In genomic region chr1:225635649-225636048, GRCh38 we compare ENCODE assay signal across 34 cellular contexts. TPM values are rescaled to one million over a fixed set of nuclear protein-coding genes. Genes with fewer than 3 reads are reported as not detected.
DNase-seq lines count a peak whose midpoint lies in the region; ATAC-seq and TF ChIP-seq lines count a peak whose summit lies in the region.
"Had no signal": no experiment of that assay in that cellular context is flagged by ENCODE, and none has a peak within 500 bp of the region (broad histone marks: within the 10 kb centered on the region; RNA-seq: fewer than 3 reads in every experiment).

No MANE protein-coding gene starts in this region.

- H3K36me3 ChIP-seq in smooth muscle cell (ENCODE audit: low read depth), result no peaks in the 10 kb centered on the region
- H3K36me3 ChIP-seq: lower lobe of right lung, Peyer's patch, upper lobe of left lung had no signal

- H3K4me3 ChIP-seq in fibroblast of the aortic adventitia (ENCODE audit: low read depth, low read length) (no peak overlapping the region), smooth muscle cell (no peak overlapping the region)
- H3K4me3 ChIP-seq: hepatocyte, lower lobe of right lung, Peyer's patch, upper lobe of left lung had no signal

- ATAC-seq in WTC11, result no peak
- ATAC-seq: esophagus mucosa; lower lobe of right lung; natural killer cell treated with Interleukin-12 subunit alpha and Interleukin-12 subunit beta and Interleukin-15 and Interleukin-18, amount 100 ng/mL, for 72 hours; stimulated activated effector memory CD8-positive, alpha-beta T cell treated with anti-CD3 and anti-CD28 coated beads, Interleukin-12 subunit alpha, Interleukin-12 subunit beta, amount 100 ng/mL, for 72 hours had no signal

- H3K27me3 ChIP-seq in smooth muscle cell (ENCODE audit: low read depth), result no peaks in the 10 kb centered on the region
- H3K27me3 ChIP-seq: hepatocyte, Peyer's patch, upper lobe of left lung had no signal

- no peak overlapping the region for H2AFZ ChIP-seq in smooth muscle cell (ENCODE audit: low read depth)
- H2AFZ ChIP-seq: hepatocyte had no signal

- CTCF ChIA-PET in WTC11 (lab: Charles Lee), result no interaction called here

- peaks cover 98% of the 10 kb centered on the region for H4K20me1 ChIP-seq in smooth muscle cell (ENCODE audit: low read depth)

- no peaks in the 10 kb centered on the region for H3K9me3 ChIP-seq in smooth muscle cell (replicated peaks; ENCODE audit: low read depth)
- H3K9me3 ChIP-seq: lower lobe of right lung, Peyer's patch, upper lobe of left lung had no signal

- H3K36me3 Mint-ChIP-seq in WTC11, result peaks cover 21% of the 10 kb centered on the region
- H3K36me3 Mint-ChIP-seq: activated naive CD8-positive, alpha-beta T cell; CD14-positive monocyte; stimulated activated effector memory CD8-positive, alpha-beta T cell treated with anti-CD3 and anti-CD28 coated beads, Interleukin-12 subunit alpha, Interleukin-12 subunit beta, amount 100 ng/mL, for 72 hours had no signal

- TF ChIP-seq CTCF in WTC11 (IDR thresholded peaks at IDR 0.05) (no peak), fibroblast of the aortic adventitia (IDR thresholded peaks at IDR 0.05; ENCODE audit: insufficient read depth, low read length) (no peak), smooth muscle cell (IDR thresholded peaks at IDR 0.05; ENCODE audit: borderline replicate concordance, insufficient read depth, poor library complexity, severe bottlenecking) (no peak)

- peaks cover 6% of the 10 kb centered on the region for H3F3A ChIP-seq in smooth muscle cell (ENCODE audit: low read depth)

- H3K27ac ChIP-seq in smooth muscle cell (ENCODE audit: low read depth), result peak overlapping the region; percentile 13
- H3K27ac ChIP-seq: 22Rv1, hepatocyte, lower lobe of right lung, Peyer's patch, upper lobe of left lung, VCaP had no signal

- POLR2A ChIA-PET in WTC11 (lab: Charles Lee), result no interaction called here

- H3K4me3 Mint-ChIP-seq in WTC11, result no peak overlapping the region
- H3K4me3 Mint-ChIP-seq: activated naive CD8-positive, alpha-beta T cell; CD14-positive monocyte; IgD-negative memory B cell; natural killer cell treated with Interleukin-12 subunit alpha and Interleukin-12 subunit beta and Interleukin-15 and Interleukin-18, amount 100 ng/mL, for 72 hours; stimulated activated effector memory CD8-positive, alpha-beta T cell treated with anti-CD3 and anti-CD28 coated beads, Interleukin-12 subunit alpha, Interleukin-12 subunit beta, amount 100 ng/mL, for 72 hours had no signal

- H3K9me3 Mint-ChIP-seq in WTC11, result peaks cover 14% of the 10 kb centered on the region
- H3K9me3 Mint-ChIP-seq: activated T-helper 2 cell treated with anti-CD3 and anti-CD28 coated beads, Interferon-gamma antibody, Interleukin-2, Interleukin-4, amounts not matched to agents 10 μg/mL and 5 μg/mL and 100 μg/mL, durations not matched to agents 14 hours and 24 hours and 36 hours; IgD-negative memory B cell; natural killer cell treated with Interleukin-12 subunit alpha and Interleukin-12 subunit beta and Interleukin-15 and Interleukin-18, amount 100 ng/mL, for 72 hours; stimulated activated effector memory CD8-positive, alpha-beta T cell treated with anti-CD3 and anti-CD28 coated beads, Interleukin-12 subunit alpha, Interleukin-12 subunit beta, amount 100 ng/mL, for 72 hours had no signal

- no peak overlapping the region for H3K9ac ChIP-seq in smooth muscle cell (ENCODE audit: low read depth)

- H3K27me3 Mint-ChIP-seq in WTC11 (ENCODE audit: low read depth), result no peaks in the 10 kb centered on the region; the same call in 1 of the 2 replicates

- peak overlapping the region; percentile 39; the same call in 1 of the 2 replicates for H3K27ac Mint-ChIP-seq in WTC11
- H3K27ac Mint-ChIP-seq: activated naive CD8-positive, alpha-beta T cell; activated T-helper 2 cell treated with anti-CD3 and anti-CD28 coated beads, Interferon-gamma antibody, Interleukin-2, Interleukin-4, amounts not matched to agents 10 μg/mL and 5 μg/mL and 100 μg/mL, durations not matched to agents 14 hours and 24 hours and 36 hours; CD14-positive monocyte; IgD-negative memory B cell; natural killer cell treated with Interleukin-12 subunit alpha and Interleukin-12 subunit beta and Interleukin-15 and Interleukin-18, amount 100 ng/mL, for 72 hours; stimulated activated effector memory CD8-positive, alpha-beta T cell treated with anti-CD3 and anti-CD28 coated beads, Interleukin-12 subunit alpha, Interleukin-12 subunit beta, amount 100 ng/mL, for 72 hours had no signal

- H3K4me2 ChIP-seq in smooth muscle cell, result no peak overlapping the region
- H3K4me2 ChIP-seq: hepatocyte had no signal

- peaks cover 48% of the 10 kb centered on the region for H3K4me1 Mint-ChIP-seq in WTC11
- H3K4me1 Mint-ChIP-seq: CD14-positive monocyte; IgD-negative memory B cell; stimulated activated effector memory CD8-positive, alpha-beta T cell treated with anti-CD3 and anti-CD28 coated beads, Interleukin-12 subunit alpha, Interleukin-12 subunit beta, amount 100 ng/mL, for 72 hours had no signal

- H3K79me2 ChIP-seq in smooth muscle cell (ENCODE audit: low read depth), result peaks cover 100% of the 10 kb centered on the region

- peak; percentile 48 for DNase-seq in NCI-H82 (lab: John Stamatoyannopoulos, UW)
- no peak for DNase-seq in NCI-H82 treated with DMSO at 0.1 percent for 48 hours (lab: John Stamatoyannopoulos, UW; ENCODE audit: unreplicated experiment)
- DNase-seq in WTC11 (ENCODE audit: low spot score), result no peak
- peak; percentile 59 for DNase-seq in fibroblast of the aortic adventitia (ENCODE audit: low read depth)
- no peak for DNase-seq in smooth muscle cell (lab: John Stamatoyannopoulos, UW; ENCODE audit: unreplicated experiment)
- no peak for DNase-seq in NCI-H446 (lab: John Stamatoyannopoulos, UW)
- no peak for DNase-seq in SW 1271 (lab: John Stamatoyannopoulos, UW)
- no peak for DNase-seq in HuH-7 (ENCODE audit: low spot score)
- DNase-seq: activated CD4-positive, alpha-beta T cell treated with anti-CD3 and anti-CD28 coated beads for 48 hours; activated CD8-positive, alpha-beta memory T cell treated with anti-CD3 and anti-CD28 coated beads for 24 hours; activated T-cell treated with anti-CD3 and anti-CD28 coated beads for 4 hours; aorta; central memory CD4-positive, alpha-beta T cell; DND-41; HCEC 1CT; lower lobe of right lung; NCI-H146; NCI-H345; occipital lobe; Peyer's patch; SHP77 treated with DMSO at 0.1 percent for 48 hours; substantia nigra; T-helper 9 cell; upper lobe of left lung had no signal

- H3K4me1 ChIP-seq in smooth muscle cell (ENCODE audit: low read depth), result peaks cover 6% of the 10 kb centered on the region
- H3K4me1 ChIP-seq: lower lobe of right lung had no signal

TF ChIP-seq in WTC11, 78 proteins besides CTCF, POLR2A, EP300 and RAD21 (continues in another document):
- TF ChIP-seq ZNF138 (CRISPR knock-in tag; conservative IDR thresholded peaks at IDR 0.05), result no peak
- TF ChIP-seq CREB1 (CRISPR knock-in tag; IDR thresholded peaks at IDR 0.05), result no peak
- no peak for TF ChIP-seq ATF2 (CRISPR knock-in tag; IDR thresholded peaks at IDR 0.05; ENCODE audit: borderline replicate concordance, low read depth)
- TF ChIP-seq NR1H2 (CRISPR knock-in tag; IDR thresholded peaks at IDR 0.05), result no peak
- no peak for TF ChIP-seq TCF7 (CRISPR knock-in tag; IDR thresholded peaks at IDR 0.05; ENCODE audit: low read depth)
- TF ChIP-seq SMAD3 (CRISPR knock-in tag; IDR thresholded peaks at IDR 0.05; ENCODE audit: borderline replicate concordance), result no peak
- no peak for TF ChIP-seq OVOL2 (CRISPR knock-in tag; IDR thresholded peaks at IDR 0.05; ENCODE audit: borderline replicate concordance)
- no peak for TF ChIP-seq ZNF532 (CRISPR knock-in tag; IDR thresholded peaks at IDR 0.05; ENCODE audit: borderline replicate concordance)
- no peak for TF ChIP-seq NR3C1 (CRISPR knock-in tag; conservative IDR thresholded peaks at IDR 0.05; ENCODE audit: low read depth)

RNA-seq across cellular contexts. Expression of gene ENAH, which starts 17.3 kb away (rescaled TPM):
- total RNA-seq in WTC11 (2021) (223 to 229 TPM (median 227 TPM) in 3 replicates), fibroblast of the aortic adventitia (ENCODE audit: low replicate concordance) (131 and 148 TPM in 2 replicates), smooth muscle cell (147 and 170 TPM in 2 replicates)
- 39.3 and 70.5 TPM in 2 replicates for polyA plus RNA-seq in smooth muscle cell
- polyA plus RNA-seq: CD14-positive monocyte had no signal

Comparison
In these comparisons a context has a peak if more than half of its experiments do, and no peak if none do; other contexts are left out.
1. DNase-seq: peak in NCI-H82 (single experiment) and fibroblast of the aortic adventitia (single experiment); none in NCI-H82 treated with DMSO at 0.1 percent for 48 hours (single experiment), WTC11 (single experiment), smooth muscle cell (single experiment), NCI-H446 (0 of 2), SW 1271 (0 of 2) and HuH-7 (single experiment).